Comparison of ENCODE assay signal across 12 cellular contexts in genomic region chr20:62876441-62876825, GRCh38. TPM values are rescaled to one million over a fixed set of nuclear protein-coding genes. Genes with fewer than 3 reads are reported as not detected.
DNase-seq lines count a peak whose midpoint lies in the region; ATAC-seq and TF ChIP-seq lines count a peak whose summit lies in the region.
"Had no signal": no experiment of that assay in that cellular context is flagged by ENCODE, and none has a peak within 500 bp of the region (broad histone marks: within the 10 kb centered on the region; RNA-seq: fewer than 3 reads in every experiment).

No MANE protein-coding gene starts in this region.

- TF ChIP-seq CTCF in Caco-2 (IDR thresholded peaks at IDR 0.05; ENCODE audit: insufficient read depth in 1 of 2, low read depth in 1 of 2, low read length in 1 of 2, severe bottlenecking in 1 of 2, unreplicated experiment in 1 of 2) = no peak
- no peak for TF ChIP-seq CTCF in PC-3 (conservative IDR thresholded peaks at IDR 0.05; ENCODE audit: low read depth, low read length)

- POLR2A ChIA-PET in Caco-2 (lab: Charles Lee) (no interaction called here), PC-3 (lab: Charles Lee; ENCODE audit: unreplicated experiment) (no interaction called here)

- H3K36me3 ChIP-seq in Caco-2 (ENCODE audit: control insufficient read depth, insufficient read depth, low read length) = 0 out of 2 replicates have a peak, but pooled peaks cover 3% of the 10 kb centered on the region
- H3K36me3 ChIP-seq in PC-3 (ENCODE audit: low read depth, low read length) = no peaks in the 10 kb centered on the region

- H3K27ac ChIP-seq in right cardiac atrium (ENCODE audit: low read length) = peak overlapping the region; percentile 85
- H3K27ac ChIP-seq in PC-3 (ENCODE audit: low read length) = no peak overlapping the region

- H3K4me2 ChIP-seq in PC-3 (ENCODE audit: low read length) = no peak overlapping the region

- peaks cover 42% of the 10 kb centered on the region for H3K36me3 Mint-ChIP-seq in Caco-2 (ENCODE audit: insufficient read depth, unreplicated experiment)
- peaks cover 2% of the 10 kb centered on the region for H3K36me3 Mint-ChIP-seq in activated naive CD8-positive, alpha-beta T cell treated with anti-CD3 and anti-CD28 coated beads for 36 hours
- H3K36me3 Mint-ChIP-seq in stimulated activated effector memory CD8-positive, alpha-beta T cell treated with anti-CD3 and anti-CD28 coated beads, Interleukin-12 subunit alpha, Interleukin-12 subunit beta, amount 100 ng/mL, for 72 hours = peaks cover 9% of the 10 kb centered on the region

- H3K27me3 Mint-ChIP-seq in Caco-2 (ENCODE audit: insufficient read depth, unreplicated experiment) = no peaks in the 10 kb centered on the region
- H3K27me3 Mint-ChIP-seq in activated naive CD8-positive, alpha-beta T cell treated with anti-CD3 and anti-CD28 coated beads for 36 hours = no peaks in the 10 kb centered on the region

- CTCF ChIA-PET in Caco-2 (lab: Charles Lee) (interaction anchor here (1.0 to 1.2 kb wide), 2 partner anchors 15 to 31 kb away, joined by 3 to 5 read pairs; partner anchors contain the start of gene TCFL5), PC-3 (lab: Charles Lee) (interaction anchor here (1.2 kb wide), 1 partner anchor 132 kb away, joined by 3 read pairs; no protein-coding TSS in a partner anchor)

- peaks cover 10% of the 10 kb centered on the region for H3F3A ChIP-seq in PC-3 (ENCODE audit: low read length, unreplicated experiment)

- no peaks in the 10 kb centered on the region for H4K20me1 ChIP-seq in PC-3 (ENCODE audit: low read length)

- H3K9me3 ChIP-seq in Caco-2 = no peaks in the 10 kb centered on the region
- no peaks in the 10 kb centered on the region for H3K9me3 ChIP-seq in right cardiac atrium (ENCODE audit: control insufficient read depth, low read length)
- H3K9me3 ChIP-seq in PC-3 (ENCODE audit: low read length) = no peaks in the 10 kb centered on the region

- H3K9me3 Mint-ChIP-seq in Caco-2 (ENCODE audit: unreplicated experiment) = no peaks in the 10 kb centered on the region
- H3K9me3 Mint-ChIP-seq in activated naive CD8-positive, alpha-beta T cell treated with anti-CD3 and anti-CD28 coated beads for 36 hours = no peaks in the 10 kb centered on the region
- no peaks in the 10 kb centered on the region for H3K9me3 Mint-ChIP-seq in stimulated activated effector memory CD8-positive, alpha-beta T cell treated with anti-CD3 and anti-CD28 coated beads, Interleukin-12 subunit alpha, Interleukin-12 subunit beta, amount 100 ng/mL, for 72 hours
- H3K9me3 Mint-ChIP-seq: CD4-positive, alpha-beta memory T cell had no signal

- H3K4me3 Mint-ChIP-seq in Caco-2 (ENCODE audit: unreplicated experiment) = no peak overlapping the region
- no peak overlapping the region for H3K4me3 Mint-ChIP-seq in activated naive CD8-positive, alpha-beta T cell treated with anti-CD3 and anti-CD28 coated beads for 36 hours
- no peak overlapping the region for H3K4me3 Mint-ChIP-seq in stimulated activated effector memory CD8-positive, alpha-beta T cell treated with anti-CD3 and anti-CD28 coated beads, Interleukin-12 subunit alpha, Interleukin-12 subunit beta, amount 100 ng/mL, for 72 hours
- H3K4me3 Mint-ChIP-seq: CD4-positive, alpha-beta memory T cell had no signal

- no peaks in the 10 kb centered on the region for H3K79me2 ChIP-seq in PC-3 (ENCODE audit: low read length)

- no peak overlapping the region for H2AFZ ChIP-seq in PC-3 (ENCODE audit: low read length)

- no peaks in the 10 kb centered on the region for H3K9me2 ChIP-seq in PC-3 (replicated peaks; ENCODE audit: low read length)

- no peak for DNase-seq in Caco-2
- no peak for DNase-seq in activated naive CD8-positive, alpha-beta T cell treated with anti-CD3 and anti-CD28 coated beads for 36 hours
- no peak for DNase-seq in right cardiac atrium
- DNase-seq in stimulated activated effector memory CD8-positive, alpha-beta T cell treated with anti-CD3 and anti-CD28 coated beads, Interleukin-12 subunit alpha, Interleukin-12 subunit beta, amount 100 ng/mL, for 72 hours (ENCODE audit: low spot score in 2 of 2) = no peak
- no peak for DNase-seq in kidney glomerular epithelial cell (lab: John Stamatoyannopoulos, UW)
- no peak for DNase-seq in PC-3
- DNase-seq: CD4-positive, alpha-beta memory T cell; NCI-H2227 treated with DMSO at 0.1 percent for 48 hours; OCI-M1 had no signal

- intact Hi-C loops in Caco-2 (cut with micrococcal nuclease; ENCODE audit: unreplicated experiment) = no loop called here
- intact Hi-C loops in right cardiac atrium (cut with DNase I) = loop anchor here in 3 of 4 donors (5.0 to 10.0 kb wide), 2 partner anchors 131 to 138 kb away; partner anchors contain the start of gene BHLHE23 (in 2 of the 3)
- intact Hi-C loops in PC-3 (cut with micrococcal nuclease) = no loop called here

- no TSS peak for BruUV-seq in Caco-2 (replicated peaks; lab: Mats Ljungman, UMichigan)
- BruUV-seq in PC-3 (replicated peaks; lab: Mats Ljungman, UMichigan) = no TSS peak

- H3K27ac Mint-ChIP-seq in Caco-2 (ENCODE audit: unreplicated experiment) = peak overlapping the region; percentile 38
- peak overlapping the region; percentile 21 for H3K27ac Mint-ChIP-seq in activated naive CD8-positive, alpha-beta T cell treated with anti-CD3 and anti-CD28 coated beads for 36 hours
- H3K27ac Mint-ChIP-seq in stimulated activated effector memory CD8-positive, alpha-beta T cell treated with anti-CD3 and anti-CD28 coated beads, Interleukin-12 subunit alpha, Interleukin-12 subunit beta, amount 100 ng/mL, for 72 hours = no peak overlapping the region

- ATAC-seq in right cardiac atrium (peak; percentile 2 to 9), GM19328 (IDR thresholded peaks at IDR 0.05; ENCODE audit: unreplicated experiment) (no peak), HG03457 (IDR thresholded peaks at IDR 0.05; ENCODE audit: unreplicated experiment) (no peak), PC-3 (no peak)
- peak; percentile 31 for ATAC-seq in stimulated activated effector memory CD8-positive, alpha-beta T cell treated with anti-CD3 and anti-CD28 coated beads, Interleukin-12 subunit alpha, Interleukin-12 subunit beta, amount 100 ng/mL, for 72 hours

- H3K4me3 ChIP-seq in Caco-2 (ENCODE audit: low read depth, low read length) (no peak overlapping the region), right cardiac atrium (ENCODE audit: low read length) (no peak overlapping the region), PC-3 (ENCODE audit: low read length) (no peak overlapping the region)

- H3K27me3 ChIP-seq in Caco-2 (replicated peaks; ENCODE audit: control insufficient read depth, insufficient read depth, low read length) = no peaks in the 10 kb centered on the region
- no peaks in the 10 kb centered on the region for H3K27me3 ChIP-seq in right cardiac atrium (ENCODE audit: control insufficient read depth, insufficient read depth)
- H3K27me3 ChIP-seq in PC-3 (ENCODE audit: low read length) = no peaks in the 10 kb centered on the region

- no peak overlapping the region for H3K9ac ChIP-seq in PC-3 (ENCODE audit: low read length)

- 59% methylated on average over 13 of the region's 13 CpGs for WGBS in right cardiac atrium

- H3K4me1 ChIP-seq in Caco-2 (peaks cover 9% of the 10 kb centered on the region), right cardiac atrium (ENCODE audit: control insufficient read depth, insufficient read depth, low read length) (peaks cover 8% of the 10 kb centered on the region), PC-3 (ENCODE audit: insufficient read depth, low read length) (peaks cover 6% of the 10 kb centered on the region; the same call in 1 of the 2 replicates)

- H3K4me1 Mint-ChIP-seq in Caco-2 (ENCODE audit: low read depth, unreplicated experiment) = peaks cover 21% of the 10 kb centered on the region
- H3K4me1 Mint-ChIP-seq in activated naive CD8-positive, alpha-beta T cell treated with anti-CD3 and anti-CD28 coated beads for 36 hours = peaks cover 13% of the 10 kb centered on the region
- H3K4me1 Mint-ChIP-seq in stimulated activated effector memory CD8-positive, alpha-beta T cell treated with anti-CD3 and anti-CD28 coated beads, Interleukin-12 subunit alpha, Interleukin-12 subunit beta, amount 100 ng/mL, for 72 hours = peaks cover 36% of the 10 kb centered on the region

RNA-seq across cellular contexts. Expression of gene TCFL5, which starts 14.8 kb away (rescaled TPM):
- total RNA-seq in Caco-2 (2022) (14.6 and 15.1 TPM in 2 replicates), right cardiac atrium (1 to 10 TPM; 7.8 to 9.9 (median 8.2) TPM), PC-3 (2014; rRNA removed) (15.8 and 21.7 TPM in 2 replicates)
- total RNA-seq in activated naive CD8-positive, alpha-beta T cell treated with anti-CD3 and anti-CD28 coated beads for 36 hours = 1 to 10 TPM; 5.4 to 5.8 TPM
- 5.2 TPM for polyA plus RNA-seq in right cardiac atrium

RNA-seq across cellular contexts. Expression of gene DIDO1, which starts 49.9 kb away (rescaled TPM):
- total RNA-seq in Caco-2 (2022) (120 and 122 TPM in 2 replicates), right cardiac atrium (10 to 100 TPM; 38.1 to 42.5 (median 40.0) TPM), PC-3 (2014; rRNA removed) (33.2 and 40.4 TPM in 2 replicates)
- 10 to 100 TPM; 46.3 to 47.2 TPM for total RNA-seq in activated naive CD8-positive, alpha-beta T cell treated with anti-CD3 and anti-CD28 coated beads for 36 hours
- 23.3 TPM for polyA plus RNA-seq in right cardiac atrium

RNA-seq across cellular contexts. Expression of gene COL9A3, which starts 59.6 kb away (rescaled TPM):
- total RNA-seq in Caco-2 (2022) = 6.4 and 7.9 TPM in 2 replicates
- total RNA-seq in activated naive CD8-positive, alpha-beta T cell treated with anti-CD3 and anti-CD28 coated beads for 36 hours = 1 to 10 TPM in 1 of 2 experiments, under 1 TPM in 1; 0.35 to 1.0 TPM
- total RNA-seq in right cardiac atrium = 1 to 10 TPM; 4.3 to 6.9 (median 5.6) TPM
- 13.0 TPM for polyA plus RNA-seq in right cardiac atrium
- total RNA-seq in PC-3 (2014; rRNA removed) = 14.3 and 17.7 TPM in 2 replicates
- total RNA-seq: activated CD8-positive, alpha-beta memory T cell treated with anti-CD3 and anti-CD28 coated beads for 36 hours; CD4-positive, alpha-beta memory T cell had no signal

Comparison
In these comparisons a context has a peak if more than half of its experiments do, and no peak if none do; other contexts are left out.
1. ATAC-seq: peak in right cardiac atrium (2 of 2) and stimulated activated effector memory CD8-positive, alpha-beta T cell treated with anti-CD3 and anti-CD28 coated beads, Interleukin-12 subunit alpha, Interleukin-12 subunit beta, amount 100 ng/mL, for 72 hours (single experiment); none in GM19328 (single experiment), HG03457 (single experiment) and PC-3 (single experiment).
2. intact Hi-C loops: an anchor here in right cardiac atrium (5.0 to 10.0 kb wide); none called in Caco-2 and PC-3.